ENCODE assay signal across 15 cellular contexts in the genomic region with DNA sequence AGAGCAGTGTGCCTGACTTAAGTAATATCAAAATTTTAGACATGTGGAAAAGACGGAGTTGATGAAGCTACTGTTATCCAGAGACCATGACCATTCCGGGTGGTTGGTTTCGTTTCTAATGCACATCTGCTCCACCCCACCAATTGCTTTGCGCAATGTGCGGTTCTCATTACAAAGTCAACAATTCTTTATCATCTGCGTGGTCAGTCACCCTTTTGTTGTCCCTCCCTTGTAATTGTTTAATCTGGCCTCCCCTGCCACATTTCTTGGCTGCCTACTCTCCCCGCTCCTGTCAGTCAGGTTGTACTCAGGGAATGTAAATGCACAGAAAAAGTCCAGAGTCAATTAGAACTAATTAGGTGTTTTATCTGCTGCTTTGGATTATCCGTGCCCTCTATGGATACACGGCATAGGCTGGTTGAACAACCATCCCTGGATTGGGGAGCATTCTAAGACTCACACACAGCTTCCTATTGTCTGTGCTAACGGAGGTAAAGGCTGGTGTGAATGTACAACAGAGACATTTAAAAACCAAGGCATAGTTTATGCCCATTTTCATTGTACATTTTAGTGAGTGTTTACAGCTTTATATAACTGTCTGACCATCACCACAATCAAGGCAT. TPM values are rescaled to one million over a fixed set of nuclear protein-coding genes. Genes with fewer than 3 reads are reported as not detected.
DNase-seq lines count a peak whose midpoint lies in the region; ATAC-seq, FAIRE-seq and TF ChIP-seq lines count a peak whose summit lies in the region.
"Not testable (repeated sequence)": the region's sequence is repeated elsewhere in the genome, so short reads cannot be mapped to it uniquely, and the experiment has no call there.
"Had no signal": no experiment of that assay in that cellular context is flagged by ENCODE, and none has a peak within 500 bp of the region (broad histone marks: within the 10 kb centered on the region; RNA-seq: fewer than 3 reads in every experiment).

No MANE protein-coding gene starts in this region.

- not testable (repeated sequence) for H2AFZ ChIP-seq in hepatocyte

- H3K79me2 ChIP-seq in hepatocyte: not testable (repeated sequence)

- peak; percentile 97 to 99 (median 98) for ATAC-seq in pancreas

- intact Hi-C loops in pancreas (cut with DNase I): not testable (repeated sequence)

- TF ChIP-seq CTCF in hepatocyte (IDR thresholded peaks at IDR 0.05; ENCODE audit: poor library complexity); pancreas (IDR thresholded peaks at IDR 0.05): not testable (repeated sequence)

- not testable (repeated sequence) for H3K4me3 ChIP-seq in hepatocyte, pancreas

- 62% methylated on average over 10 of the region's 10 CpGs for WGBS in hepatocyte (ENCODE audit: low lambda C conversion rate, missing lambda C conversion rate)
- 15 to 18% methylated on average over 10 of the region's 10 CpGs for WGBS in pancreas, 2 donors

- not testable (repeated sequence) for H3K9me3 ChIP-seq in hepatocyte (ENCODE audit: low read depth); pancreas

- H3K36me3 ChIP-seq in hepatocyte (replicated peaks; ENCODE audit: insufficient read depth, low read depth); pancreas: not testable (repeated sequence)

- not testable (repeated sequence) for H3K4me1 ChIP-seq in hepatocyte (ENCODE audit: insufficient read depth); pancreas

- not testable (repeated sequence) for H4K20me1 ChIP-seq in hepatocyte (ENCODE audit: insufficient read depth, poor library complexity, severe bottlenecking)

- not testable (repeated sequence) for FAIRE-seq in pancreas (lab: Jason Lieb, UNC)

- not testable (repeated sequence) for H3K9me2 ChIP-seq in hepatocyte (replicated peaks; ENCODE audit: insufficient read depth)

- H3K4me2 ChIP-seq in hepatocyte: peak overlapping the region; percentile 68

- peak; percentile 30 for DNase-seq in H4 (ENCODE audit: low spot score)
- DNase-seq in NCI-H146 (lab: John Stamatoyannopoulos, UW): peak; percentile 84
- peak; percentile 46 to 50 for DNase-seq in NOMO-1 (lab: John Stamatoyannopoulos, UW; ENCODE audit: unreplicated experiment in 2 of 2)
- peak; percentile 4 for DNase-seq in amniotic epithelial cell (ENCODE audit: low read depth)
- peak; percentile 30 for DNase-seq in fibroblast of gingiva (ENCODE audit: low read depth)
- DNase-seq in hepatocyte (ENCODE audit: low spot score): not testable (repeated sequence)
- peak in 3 of 6 donors; percentile 53 to 60 (median 57) for DNase-seq in pancreas

- H3K27ac ChIP-seq in hepatocyte: peak overlapping the region; percentile 55
- not testable (repeated sequence) for H3K27ac ChIP-seq in pancreas

- not testable (repeated sequence) for H3K27me3 ChIP-seq in hepatocyte, pancreas

RNA-seq across cellular contexts. Expression of a gene that starts 33.6 kb away (rescaled TPM):
- 0.83 TPM in 1 of 2 replicates, not detected in the other for total RNA-seq in H4 (2014; rRNA removed; shearing (Covaris generic))
- total RNA-seq in hepatocyte (not detected in 2 replicates), pancreas (under 1 TPM in 2 of 6 donors, not detected in 4; 0.19 to 0.20 TPM)
- polyA plus RNA-seq in hepatocyte (not detected in 2 replicates), pancreas (under 1 TPM in 1 of 2 donors, not detected in 1; 0.23 TPM)
- total RNA-seq: epithelial cell of proximal tubule; gastroesophageal sphincter; kidney epithelial cell; natural killer cell; osteocyte; subcutaneous adipose tissue; T-helper 1 cell treated with Interleukin-12 subunit alpha and Interleukin-12 subunit beta and Interleukin-4 antibody, amounts not matched to agents 30 ng/mL and 1 ng/mL, for 36 hours had no signal
- polyA plus RNA-seq: AG04450 had no signal
